Comparison of ENCODE assay signal across 1 cellular context in the genomic region with DNA sequence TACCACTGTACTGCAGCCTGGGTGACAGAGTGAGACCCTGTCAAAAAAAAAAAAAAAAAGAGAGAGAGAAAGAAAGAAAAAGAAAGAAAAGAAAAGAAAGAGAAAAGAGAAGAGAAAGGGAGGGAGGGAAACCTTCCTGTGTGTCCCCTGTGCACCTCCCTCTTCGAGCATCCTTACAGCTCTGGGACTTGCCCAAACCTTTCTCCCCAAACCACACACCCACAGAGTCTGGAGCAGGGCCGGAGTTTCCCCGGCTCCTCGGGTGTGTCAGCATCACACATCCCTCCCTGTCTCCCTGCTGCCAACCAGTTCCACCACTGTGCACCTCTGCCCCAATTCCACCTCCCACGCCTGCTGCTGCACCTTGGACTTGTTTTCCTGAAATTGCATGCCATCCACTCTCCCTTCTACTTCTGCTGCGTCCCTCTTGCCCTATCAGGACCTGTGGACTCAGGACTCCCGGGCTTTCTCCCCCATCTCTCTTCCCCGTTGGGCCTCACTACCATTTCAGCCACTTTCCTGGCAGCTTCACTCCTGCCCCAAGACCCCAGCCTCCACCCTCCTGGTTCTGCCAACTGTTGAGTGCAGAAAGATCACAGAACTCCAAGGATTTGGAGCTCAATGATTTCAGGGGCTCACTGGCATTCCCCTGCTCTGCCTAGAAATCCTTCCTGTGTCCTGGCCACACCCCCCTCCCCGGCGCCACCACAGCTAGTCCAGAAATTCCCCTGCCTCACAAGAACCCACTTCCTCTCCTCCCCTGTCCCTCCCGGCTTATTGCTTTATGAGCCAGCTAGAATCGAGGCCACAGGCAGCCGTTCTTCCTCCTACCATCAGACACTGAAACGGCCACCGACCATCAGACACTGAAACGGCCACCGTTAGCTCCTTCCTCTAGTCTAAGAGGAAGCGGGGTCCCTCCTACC.
TF ChIP-seq lines count a peak whose summit lies in the region.

No MANE protein-coding gene starts in this region.

TF ChIP-seq in HepG2, 621 proteins besides CTCF, POLR2A, EP300 and RAD21 (continued from another document and continues in another):
- TF ChIP-seq, protein P1, sequence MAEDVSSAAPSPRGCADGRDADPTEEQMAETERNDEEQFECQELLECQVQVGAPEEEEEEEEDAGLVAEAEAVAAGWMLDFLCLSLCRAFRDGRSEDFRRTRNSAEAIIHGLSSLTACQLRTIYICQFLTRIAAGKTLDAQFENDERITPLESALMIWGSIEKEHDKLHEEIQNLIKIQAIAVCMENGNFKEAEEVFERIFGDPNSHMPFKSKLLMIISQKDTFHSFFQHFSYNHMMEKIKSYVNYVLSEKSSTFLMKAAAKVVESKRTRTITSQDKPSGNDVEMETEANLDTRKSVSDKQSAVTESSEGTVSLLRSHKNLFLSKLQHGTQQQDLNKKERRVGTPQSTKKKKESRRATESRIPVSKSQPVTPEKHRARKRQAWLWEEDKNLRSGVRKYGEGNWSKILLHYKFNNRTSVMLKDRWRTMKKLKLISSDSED (CRISPR knock-in tag; IDR thresholded peaks at IDR 0.05) = no peak
- TF ChIP-seq SIX1 (CRISPR knock-in tag; IDR thresholded peaks at IDR 0.05; ENCODE audit: borderline replicate concordance) (peak; percentile 56; the same call in 1 of the 2 replicates), THYN1 (CRISPR knock-in tag; IDR thresholded peaks at IDR 0.05; ENCODE audit: borderline replicate concordance, low read depth) (no peak), KDM6A (CRISPR knock-in tag; IDR thresholded peaks at IDR 0.05; ENCODE audit: low read depth) (peak; percentile 94), ZNF205 (CRISPR knock-in tag; IDR thresholded peaks at IDR 0.05) (peak; percentile 67; the same call in 1 of the 2 replicates), TGIF2 (CRISPR knock-in tag; IDR thresholded peaks at IDR 0.05) (no peak), HNRNPUL1 (IDR thresholded peaks at IDR 0.05; ENCODE audit: low read depth, low read length) (no peak), THAP11 (CRISPR knock-in tag; IDR thresholded peaks at IDR 0.05) (peak; percentile 59), ZNF747 (CRISPR knock-in tag; IDR thresholded peaks at IDR 0.05; ENCODE audit: borderline replicate concordance) (no peak), KLF6 (CRISPR knock-in tag; IDR thresholded peaks at IDR 0.05) (no peak), PITX1 (CRISPR knock-in tag; IDR thresholded peaks at IDR 0.05) (peak; percentile 90), TCF7 (IDR thresholded peaks at IDR 0.05; ENCODE audit: low read depth) (no peak), CBX2 (IDR thresholded peaks at IDR 0.05; ENCODE audit: low read depth, low read length) (no peak), CBX2 (CRISPR knock-in tag; IDR thresholded peaks at IDR 0.05; ENCODE audit: low read depth) (no peak), CBX1 (IDR thresholded peaks at IDR 0.05; ENCODE audit: low read depth) (no peak), SMARCE1 (IDR thresholded peaks at IDR 0.05; ENCODE audit: borderline replicate concordance) (no peak), PHB2 (IDR thresholded peaks at IDR 0.05; ENCODE audit: partially characterized antibody) (no peak), ATRX (CRISPR knock-in tag; IDR thresholded peaks at IDR 0.05; ENCODE audit: borderline replicate concordance) (no peak), ZNF207 (IDR thresholded peaks at IDR 0.05; ENCODE audit: borderline replicate concordance) (no peak), ZNF282 (IDR thresholded peaks at IDR 0.05; ENCODE audit: partially characterized antibody) (no peak), ZSCAN9 (CRISPR knock-in tag; IDR thresholded peaks at IDR 0.05; ENCODE audit: borderline replicate concordance) (peak; percentile 92), AGO2 (optimal IDR thresholded peaks at IDR 0.05; ENCODE audit: low read depth, low read length) (no peak), ZNF773 (CRISPR knock-in tag; IDR thresholded peaks at IDR 0.05; ENCODE audit: borderline replicate concordance) (no peak), MAFK (conservative IDR thresholded peaks at IDR 0.05 in 1 of 2, IDR thresholded peaks at IDR 0.05 in 1 of 2; ENCODE audit: low read length in 2 of 2) (0 out of 4 replicates have a peak, but pooled peaks of 1 of the 2 experiments have one; percentile 4), RFX1 (IDR thresholded peaks at IDR 0.05) (no peak), TAF15 (IDR thresholded peaks at IDR 0.05; ENCODE audit: low read depth, low read length, poor library complexity, severe bottlenecking) (no peak), SRSF1 (optimal IDR thresholded peaks at IDR 0.05; ENCODE audit: low read depth, low read length) (no peak), ZNF329 (CRISPR knock-in tag; IDR thresholded peaks at IDR 0.05; ENCODE audit: low read depth) (no peak), ZNF570 (CRISPR knock-in tag; IDR thresholded peaks at IDR 0.05; ENCODE audit: borderline replicate concordance) (no peak)
- TF ChIP-seq, protein P2, sequence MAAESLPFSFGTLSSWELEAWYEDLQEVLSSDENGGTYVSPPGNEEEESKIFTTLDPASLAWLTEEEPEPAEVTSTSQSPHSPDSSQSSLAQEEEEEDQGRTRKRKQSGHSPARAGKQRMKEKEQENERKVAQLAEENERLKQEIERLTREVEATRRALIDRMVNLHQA (CRISPR knock-in tag; IDR thresholded peaks at IDR 0.05) = no peak
- TF ChIP-seq, protein P3, sequence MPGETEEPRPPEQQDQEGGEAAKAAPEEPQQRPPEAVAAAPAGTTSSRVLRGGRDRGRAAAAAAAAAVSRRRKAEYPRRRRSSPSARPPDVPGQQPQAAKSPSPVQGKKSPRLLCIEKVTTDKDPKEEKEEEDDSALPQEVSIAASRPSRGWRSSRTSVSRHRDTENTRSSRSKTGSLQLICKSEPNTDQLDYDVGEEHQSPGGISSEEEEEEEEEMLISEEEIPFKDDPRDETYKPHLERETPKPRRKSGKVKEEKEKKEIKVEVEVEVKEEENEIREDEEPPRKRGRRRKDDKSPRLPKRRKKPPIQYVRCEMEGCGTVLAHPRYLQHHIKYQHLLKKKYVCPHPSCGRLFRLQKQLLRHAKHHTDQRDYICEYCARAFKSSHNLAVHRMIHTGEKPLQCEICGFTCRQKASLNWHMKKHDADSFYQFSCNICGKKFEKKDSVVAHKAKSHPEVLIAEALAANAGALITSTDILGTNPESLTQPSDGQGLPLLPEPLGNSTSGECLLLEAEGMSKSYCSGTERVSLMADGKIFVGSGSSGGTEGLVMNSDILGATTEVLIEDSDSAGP (CRISPR knock-in tag; IDR thresholded peaks at IDR 0.05; ENCODE audit: borderline replicate concordance) = peak; percentile 91
- TF ChIP-seq, protein P4, sequence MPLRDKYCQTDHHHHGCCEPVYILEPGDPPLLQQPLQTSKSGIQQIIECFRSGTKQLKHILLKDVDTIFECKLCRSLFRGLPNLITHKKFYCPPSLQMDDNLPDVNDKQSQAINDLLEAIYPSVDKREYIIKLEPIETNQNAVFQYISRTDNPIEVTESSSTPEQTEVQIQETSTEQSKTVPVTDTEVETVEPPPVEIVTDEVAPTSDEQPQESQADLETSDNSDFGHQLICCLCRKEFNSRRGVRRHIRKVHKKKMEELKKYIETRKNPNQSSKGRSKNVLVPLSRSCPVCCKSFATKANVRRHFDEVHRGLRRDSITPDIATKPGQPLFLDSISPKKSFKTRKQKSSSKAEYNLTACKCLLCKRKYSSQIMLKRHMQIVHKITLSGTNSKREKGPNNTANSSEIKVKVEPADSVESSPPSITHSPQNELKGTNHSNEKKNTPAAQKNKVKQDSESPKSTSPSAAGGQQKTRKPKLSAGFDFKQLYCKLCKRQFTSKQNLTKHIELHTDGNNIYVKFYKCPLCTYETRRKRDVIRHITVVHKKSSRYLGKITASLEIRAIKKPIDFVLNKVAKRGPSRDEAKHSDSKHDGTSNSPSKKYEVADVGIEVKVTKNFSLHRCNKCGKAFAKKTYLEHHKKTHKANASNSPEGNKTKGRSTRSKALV (CRISPR knock-in tag; IDR thresholded peaks at IDR 0.05) = peak; percentile 51; the same call in 1 of the 2 replicates
- TF ChIP-seq, protein P5, sequence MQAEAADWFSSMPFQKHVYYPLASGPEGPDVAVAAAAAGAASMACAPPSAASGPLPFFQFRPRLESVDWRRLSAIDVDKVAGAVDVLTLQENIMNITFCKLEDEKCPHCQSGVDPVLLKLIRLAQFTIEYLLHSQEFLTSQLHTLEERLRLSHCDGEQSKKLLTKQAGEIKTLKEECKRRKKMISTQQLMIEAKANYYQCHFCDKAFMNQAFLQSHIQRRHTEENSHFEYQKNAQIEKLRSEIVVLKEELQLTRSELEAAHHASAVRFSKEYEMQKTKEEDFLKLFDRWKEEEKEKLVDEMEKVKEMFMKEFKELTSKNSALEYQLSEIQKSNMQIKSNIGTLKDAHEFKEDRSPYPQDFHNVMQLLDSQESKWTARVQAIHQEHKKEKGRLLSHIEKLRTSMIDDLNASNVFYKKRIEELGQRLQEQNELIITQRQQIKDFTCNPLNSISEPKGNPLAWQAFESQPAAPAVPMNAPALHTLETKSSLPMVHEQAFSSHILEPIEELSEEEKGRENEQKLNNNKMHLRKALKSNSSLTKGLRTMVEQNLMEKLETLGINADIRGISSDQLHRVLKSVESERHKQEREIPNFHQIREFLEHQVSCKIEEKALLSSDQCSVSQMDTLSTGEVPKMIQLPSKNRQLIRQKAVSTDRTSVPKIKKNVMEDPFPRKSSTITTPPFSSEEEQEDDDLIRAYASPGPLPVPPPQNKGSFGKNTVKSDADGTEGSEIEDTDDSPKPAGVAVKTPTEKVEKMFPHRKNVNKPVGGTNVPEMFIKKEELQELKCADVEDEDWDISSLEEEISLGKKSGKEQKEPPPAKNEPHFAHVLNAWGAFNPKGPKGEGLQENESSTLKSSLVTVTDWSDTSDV (CRISPR knock-in tag; IDR thresholded peaks at IDR 0.05) = no peak
- TF ChIP-seq, protein P6, sequence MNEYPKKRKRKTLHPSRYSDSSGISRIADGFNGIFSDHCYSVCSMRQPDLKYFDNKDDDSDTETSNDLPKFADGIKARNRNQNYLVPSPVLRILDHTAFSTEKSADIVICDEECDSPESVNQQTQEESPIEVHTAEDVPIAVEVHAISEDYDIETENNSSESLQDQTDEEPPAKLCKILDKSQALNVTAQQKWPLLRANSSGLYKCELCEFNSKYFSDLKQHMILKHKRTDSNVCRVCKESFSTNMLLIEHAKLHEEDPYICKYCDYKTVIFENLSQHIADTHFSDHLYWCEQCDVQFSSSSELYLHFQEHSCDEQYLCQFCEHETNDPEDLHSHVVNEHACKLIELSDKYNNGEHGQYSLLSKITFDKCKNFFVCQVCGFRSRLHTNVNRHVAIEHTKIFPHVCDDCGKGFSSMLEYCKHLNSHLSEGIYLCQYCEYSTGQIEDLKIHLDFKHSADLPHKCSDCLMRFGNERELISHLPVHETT (CRISPR knock-in tag; conservative IDR thresholded peaks at IDR 0.05) = no peak
- TF ChIP-seq, protein P7, sequence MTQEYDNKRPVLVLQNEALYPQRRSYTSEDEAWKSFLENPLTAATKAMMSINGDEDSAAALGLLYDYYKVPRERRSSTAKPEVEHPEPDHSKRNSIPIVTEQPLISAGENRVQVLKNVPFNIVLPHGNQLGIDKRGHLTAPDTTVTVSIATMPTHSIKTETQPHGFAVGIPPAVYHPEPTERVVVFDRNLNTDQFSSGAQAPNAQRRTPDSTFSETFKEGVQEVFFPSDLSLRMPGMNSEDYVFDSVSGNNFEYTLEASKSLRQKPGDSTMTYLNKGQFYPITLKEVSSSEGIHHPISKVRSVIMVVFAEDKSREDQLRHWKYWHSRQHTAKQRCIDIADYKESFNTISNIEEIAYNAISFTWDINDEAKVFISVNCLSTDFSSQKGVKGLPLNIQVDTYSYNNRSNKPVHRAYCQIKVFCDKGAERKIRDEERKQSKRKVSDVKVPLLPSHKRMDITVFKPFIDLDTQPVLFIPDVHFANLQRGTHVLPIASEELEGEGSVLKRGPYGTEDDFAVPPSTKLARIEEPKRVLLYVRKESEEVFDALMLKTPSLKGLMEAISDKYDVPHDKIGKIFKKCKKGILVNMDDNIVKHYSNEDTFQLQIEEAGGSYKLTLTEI (CRISPR knock-in tag; conservative IDR thresholded peaks at IDR 0.05) = no peak
